ENCODE assay signal across 9 cellular contexts in the genomic region with DNA sequence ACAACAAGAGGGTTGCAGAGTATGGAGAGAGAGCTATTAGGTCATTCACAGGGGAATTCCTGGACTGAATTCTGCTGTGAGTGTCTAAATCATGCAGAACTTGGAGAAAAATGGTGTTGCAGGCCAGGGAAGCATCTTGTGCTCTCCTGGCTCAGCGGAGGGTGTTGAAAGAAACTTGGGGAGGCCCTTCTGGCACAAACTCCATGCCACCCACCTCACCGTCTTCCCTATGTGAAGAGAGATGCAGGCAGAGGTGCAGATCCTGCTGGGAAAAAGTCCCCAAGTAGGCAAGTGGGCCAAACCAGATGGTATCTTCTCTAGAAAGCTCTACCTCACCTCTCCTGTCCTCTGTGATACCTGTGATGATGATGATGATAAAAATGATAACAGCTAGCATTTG.
"Had no signal": no experiment of that assay in that cellular context is flagged by ENCODE, and none has a peak within 500 bp of the region (broad histone marks: within the 10 kb centered on the region; RNA-seq: fewer than 3 reads in every experiment).

No MANE protein-coding gene starts in this region.

- ATAC-seq: GM23338, HCT116 had no signal

- H3K4me3 ChIP-seq: GM23248, GM23338, HAP-1 had no signal

- H3K27ac ChIP-seq: GM23248 had no signal

- H3K9ac ChIP-seq: GM23248 had no signal

- H3K4me1 Mint-ChIP-seq: GM23338 had no signal

- H3K27ac Mint-ChIP-seq: GM23338, H9, HFFc6 had no signal

- H3K9me3 Mint-ChIP-seq: H9 had no signal

- H3K4me1 ChIP-seq: HAP-1 had no signal

- H3K4me3 Mint-ChIP-seq: GM23338, H9, HFFc6 had no signal

- H3K36me3 ChIP-seq: HAP-1 had no signal

- H2AFZ ChIP-seq: GM23248, GM23338 had no signal

- DNase-seq: GM23248, GOT3, H7, H9, HCEC 1CT, HFFc6 had no signal

- H3K4me2 ChIP-seq: GM23338 had no signal

- H3K9me3 ChIP-seq: HAP-1 had no signal
